ENCODE assay signal across 26 cellular contexts in the genomic region with DNA sequence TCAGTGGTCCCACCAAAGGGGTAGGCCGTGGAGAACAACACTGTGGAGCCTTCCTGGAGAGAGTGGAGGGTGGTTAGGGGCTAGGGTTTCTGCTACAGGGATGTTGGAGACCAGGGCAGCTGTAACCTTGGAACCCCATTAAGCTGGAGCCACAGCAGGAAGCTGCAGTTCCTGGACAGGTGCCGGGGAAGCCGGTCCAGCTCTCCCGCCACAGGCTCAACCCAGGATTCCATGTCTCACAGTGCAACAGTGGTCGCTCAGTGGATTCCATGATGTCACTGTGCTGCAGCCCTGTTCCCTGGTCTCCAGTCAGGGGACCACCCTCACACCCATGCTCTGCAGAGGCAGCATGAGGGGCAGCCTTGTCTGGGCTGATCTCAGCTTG.
"Had no signal": no experiment of that assay in that cellular context is flagged by ENCODE, and none has a peak within 500 bp of the region (broad histone marks: within the 10 kb centered on the region; RNA-seq: fewer than 3 reads in every experiment).

No MANE protein-coding gene starts in this region.

- H3K4me3 ChIP-seq: coronary artery, gastrocnemius medialis, lung, ovary, psoas muscle, sigmoid colon, stomach, thyroid gland had no signal

- H3K27me3 ChIP-seq: gastrocnemius medialis, ovary, sigmoid colon, stomach, thyroid gland had no signal

- H3K27ac ChIP-seq: coronary artery, gastrocnemius medialis, ovary, psoas muscle, sigmoid colon, stomach, thyroid gland had no signal

- DNase-seq: effector memory CD8-positive, alpha-beta T cell; erythroblast; foreskin fibroblast; gastrocnemius medialis; head of caudate nucleus; left ventricle myocardium superior; naive thymus-derived CD8-positive, alpha-beta T cell; nephron progenitor cell; ovary; right cardiac atrium; sigmoid colon; small intestine; stimulated activated CD4-positive, alpha-beta T cell treated with anti-CD3 and anti-CD28 coated beads, Interleukin-12 subunit alpha, Interleukin-12 subunit beta, amount 100 ng/mL, for 4 hours; stimulated activated CD4-positive, alpha-beta T cell treated with anti-CD3 and anti-CD28 coated beads, Interleukin-1b, Interleukin-23, amount 100 ng/mL, for 48 hours; stimulated activated CD4-positive, alpha-beta T cell treated with anti-CD3 and anti-CD28 coated beads, Interleukin-4, amount 100 ng/mL, for 1 hour; stimulated activated CD8-positive, alpha-beta memory T cell treated with anti-CD3 and anti-CD28 coated beads, Interleukin-4, amount 100 ng/mL, for 48 hours; stimulated activated naive CD4-positive, alpha-beta T cell treated with Interleukin-2 at 50 U/mL for 16 hours; stomach; thyroid gland; trophoblast cell had no signal

- H3K4me1 ChIP-seq: gastrocnemius medialis, psoas muscle, sigmoid colon, stomach, thyroid gland had no signal

- ATAC-seq: effector memory CD8-positive, alpha-beta T cell; gastrocnemius medialis; left ventricle myocardium superior; naive thymus-derived CD8-positive, alpha-beta T cell; right cardiac atrium had no signal

- H3K36me3 ChIP-seq: gastrocnemius medialis, ovary, sigmoid colon, stomach, thyroid gland had no signal

- FAIRE-seq: endometrium, keratinocyte, small intestine, urothelium cell line had no signal

- H3K9me3 ChIP-seq: gastrocnemius medialis, ovary, psoas muscle, sigmoid colon, stomach, thyroid gland had no signal
